ENCODE assay signal across 20 cellular contexts in the genomic region with DNA sequence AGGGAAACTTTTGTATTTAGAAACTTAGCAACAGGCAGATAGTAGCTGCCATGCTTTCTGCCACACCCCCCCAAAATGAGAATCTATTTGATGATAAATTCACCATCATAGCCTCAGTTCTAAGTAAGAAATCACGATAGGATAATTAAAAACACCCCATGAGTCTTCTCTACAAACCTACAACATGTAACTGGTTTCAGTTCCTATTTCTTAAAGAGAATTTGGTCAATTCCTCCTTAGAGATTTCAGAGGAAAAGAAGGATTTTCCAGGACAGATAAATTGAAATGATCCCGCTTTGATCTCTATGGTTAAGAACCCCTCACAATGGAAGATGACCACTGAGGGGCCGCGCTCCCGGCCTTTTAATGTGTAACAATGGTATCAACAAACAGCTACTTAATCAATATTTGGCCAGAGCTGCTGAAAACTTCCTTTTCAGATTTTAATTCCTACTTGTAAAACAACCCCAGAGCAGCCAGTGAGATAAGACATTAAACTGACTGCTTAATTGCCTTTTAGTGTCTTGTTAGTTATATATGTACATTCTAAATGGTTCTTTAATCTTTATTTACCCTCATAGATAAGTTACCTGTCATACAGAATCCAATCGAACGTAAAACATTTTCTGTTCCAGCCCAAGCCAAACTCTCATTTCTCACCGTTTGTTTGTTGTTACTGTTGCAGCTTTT. TPM values are rescaled to one million over a fixed set of nuclear protein-coding genes. Genes with fewer than 3 reads are reported as not detected.
"Had no signal": no experiment of that assay in that cellular context is flagged by ENCODE, and none has a peak within 500 bp of the region (broad histone marks: within the 10 kb centered on the region; RNA-seq: fewer than 3 reads in every experiment).

No MANE protein-coding gene starts in this region.

- H3K4me3 ChIP-seq: cardiac muscle cell, esophagus muscularis mucosa, lower lobe of right lung, ovary had no signal

- H3K4me3 Mint-ChIP-seq: activated CD4-positive, alpha-beta T cell treated with anti-CD3 and anti-CD28 coated beads, Interleukin-2, amount 10 ng/mL, durations not matched to agents 24 days and 14 days; activated CD8-positive, alpha-beta T cell treated with anti-CD3 and anti-CD28 coated beads, Interleukin-2, amount 10 ng/mL, durations not matched to agents 7 days and 5 days; activated T-helper 1 cell treated with anti-CD3 and anti-CD28 coated beads, Interleukin-12 subunit alpha, Interleukin-12 subunit beta, Interleukin-2, Interleukin-4 antibody, amounts not matched to agents 30 ng/mL and 10 ng/mL and 1 ng/mL, durations not matched to agents 14 hours and 24 hours and 36 hours; mesothelial cell of epicardium; stimulated activated effector memory CD8-positive, alpha-beta T cell treated with anti-CD3 and anti-CD28 coated beads, Interleukin-12 subunit alpha, Interleukin-12 subunit beta, amount 100 ng/mL, for 72 hours had no signal

- H3K4me1 Mint-ChIP-seq: activated CD4-positive, alpha-beta T cell treated with anti-CD3 and anti-CD28 coated beads, Interleukin-2, amount 10 ng/mL, durations not matched to agents 24 days and 14 days; stimulated activated effector memory CD8-positive, alpha-beta T cell treated with anti-CD3 and anti-CD28 coated beads, Interleukin-12 subunit alpha, Interleukin-12 subunit beta, amount 100 ng/mL, for 72 hours had no signal

- DNase-seq: activated CD4-positive, alpha-beta T cell treated with anti-CD3 and anti-CD28 coated beads, Interleukin-2, amount 10 ng/mL, durations not matched to agents 24 days and 14 days; activated CD4-positive, CD25-positive, alpha-beta regulatory T cell; activated CD8-positive, alpha-beta memory T cell treated with anti-CD3 and anti-CD28 coated beads, Interleukin-2, amount 50 U/mL, for 48 hours; activated CD8-positive, alpha-beta T cell treated with anti-CD3 and anti-CD28 coated beads, Interleukin-2, amount 10 ng/mL, durations not matched to agents 7 days and 5 days; anterior cingulate cortex; left colon; lower lobe of right lung; ovary; stimulated activated CD4-positive, alpha-beta T cell treated with anti-CD3 and anti-CD28 coated beads, Interleukin-12 subunit alpha, Interleukin-12 subunit beta, amount 100 ng/mL, for 4 hours; T-helper 2 cell had no signal

- H3K9me3 Mint-ChIP-seq: mesothelial cell of epicardium; stimulated activated effector memory CD8-positive, alpha-beta T cell treated with anti-CD3 and anti-CD28 coated beads, Interleukin-12 subunit alpha, Interleukin-12 subunit beta, amount 100 ng/mL, for 72 hours had no signal

- H3K27me3 ChIP-seq: ovary had no signal

- H3K27ac ChIP-seq: cardiac muscle cell, esophagus muscularis mucosa, lower lobe of right lung, ovary had no signal

- H3K27ac Mint-ChIP-seq: activated CD4-positive, alpha-beta T cell treated with anti-CD3 and anti-CD28 coated beads, Interleukin-2, amount 10 ng/mL, durations not matched to agents 24 days and 14 days; activated CD8-positive, alpha-beta T cell treated with anti-CD3 and anti-CD28 coated beads, Interleukin-2, amount 10 ng/mL, durations not matched to agents 7 days and 5 days; activated T-helper 1 cell treated with anti-CD3 and anti-CD28 coated beads, Interleukin-12 subunit alpha, Interleukin-12 subunit beta, Interleukin-2, Interleukin-4 antibody, amounts not matched to agents 30 ng/mL and 10 ng/mL and 1 ng/mL, durations not matched to agents 14 hours and 24 hours and 36 hours; mesothelial cell of epicardium; stimulated activated effector memory CD8-positive, alpha-beta T cell treated with anti-CD3 and anti-CD28 coated beads, Interleukin-12 subunit alpha, Interleukin-12 subunit beta, amount 100 ng/mL, for 72 hours had no signal

- H3K36me3 Mint-ChIP-seq: mesothelial cell of epicardium; stimulated activated effector memory CD8-positive, alpha-beta T cell treated with anti-CD3 and anti-CD28 coated beads, Interleukin-12 subunit alpha, Interleukin-12 subunit beta, amount 100 ng/mL, for 72 hours had no signal

- H3K9me3 ChIP-seq: esophagus muscularis mucosa, lower lobe of right lung, ovary had no signal

- ATAC-seq: activated CD8-positive, alpha-beta T cell treated with anti-CD3 and anti-CD28 coated beads, Interleukin-2, amount 10 ng/mL, durations not matched to agents 7 days and 5 days; left colon; lower lobe of right lung; stimulated activated effector memory CD8-positive, alpha-beta T cell treated with anti-CD3 and anti-CD28 coated beads, Interleukin-12 subunit alpha, Interleukin-12 subunit beta, amount 100 ng/mL, for 72 hours had no signal

- H3K36me3 ChIP-seq: cardiac muscle cell, esophagus muscularis mucosa, lower lobe of right lung, ovary had no signal

- FAIRE-seq: endometrium had no signal

RNA-seq across cellular contexts. Expression of gene PAX3, which starts 10.1 kb away (rescaled TPM):
- total RNA-seq: activated CD4-positive, alpha-beta T cell treated with anti-CD3 and anti-CD28 coated beads, Interleukin-2, amount 10 ng/mL, durations not matched to agents 24 days and 14 days; activated CD8-positive, alpha-beta T cell treated with anti-CD3 and anti-CD28 coated beads, Interleukin-2, amount 10 ng/mL, durations not matched to agents 7 days and 5 days; activated T-helper 1 cell treated with anti-CD3 and anti-CD28 coated beads, Interleukin-12 subunit alpha, Interleukin-12 subunit beta, Interleukin-2, Interleukin-4 antibody, amounts not matched to agents 30 ng/mL and 10 ng/mL and 1 ng/mL, durations not matched to agents 14 hours and 24 hours and 36 hours; dermis microvascular lymphatic vessel endothelial cell; esophagus muscularis mucosa; glomerular endothelial cell; left colon; lower lobe of right lung; ovary had no signal
- polyA plus RNA-seq: neural cell, ovary, urinary bladder had no signal
